ENCODE assay signal across 8 cellular contexts in the genomic region with DNA sequence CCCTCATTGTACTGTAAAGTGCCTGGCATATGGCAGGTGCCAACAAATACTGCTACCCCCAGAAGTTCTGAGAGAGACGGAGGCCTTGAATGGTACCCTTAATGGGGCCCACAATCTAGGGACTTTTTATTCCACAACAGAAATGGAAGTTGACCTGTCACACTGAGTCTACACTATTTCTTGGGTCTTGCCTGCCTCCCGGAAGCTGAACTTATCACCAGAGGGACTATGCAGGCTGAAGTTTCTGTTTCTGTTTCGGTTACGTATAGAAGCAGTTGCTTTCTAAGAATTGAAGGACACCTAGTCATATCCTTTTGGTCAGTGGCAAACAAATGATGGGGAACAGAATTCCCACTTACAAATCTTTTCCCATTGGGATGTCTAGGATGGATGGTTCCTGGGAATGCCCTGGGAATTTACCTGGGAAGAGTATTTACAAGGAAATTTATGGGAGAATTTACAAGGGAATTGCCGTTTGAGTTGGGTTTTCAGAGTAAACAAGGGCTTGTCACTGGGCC.
DNase-seq lines count a peak whose midpoint lies in the region; ATAC-seq, FAIRE-seq and TF ChIP-seq lines count a peak whose summit lies in the region.

No MANE protein-coding gene starts in this region.

- TF ChIP-seq CTCF in GM12878 (IDR thresholded peaks at IDR 0.05 in 2 of 3, conservative IDR thresholded peaks at IDR 0.05 in 1 of 3; ENCODE audit: control insufficient read depth in 2 of 3, extremely low read depth in 1 of 3, insufficient read depth in 1 of 3, low read depth in 3 of 3, low read length in 3 of 3) (no peak), upper lobe of left lung (IDR thresholded peaks at IDR 0.05) (no peak)

- CTCF ChIA-PET in GM12878 (lab: Yijun Ruan, JAX): interaction anchor here (0.9 to 3.8 kb wide), 8 partner anchors 13 to 133 kb away, joined by 3 to 20 read pairs (median 3); no protein-coding TSS in a partner anchor

- RAD21 ChIA-PET in GM12878 (lab: Charles Lee; ENCODE audit: unreplicated experiment): interaction anchor here (1.0 to 4.0 kb wide), 4 partner anchors 19 to 165 kb away, joined by 5 to 30 read pairs (median 10); a partner anchor contains a TSS

- SMC1A ChIA-PET in GM12878 (lab: Charles Lee; ENCODE audit: uncharacterized antibody, unreplicated experiment): interaction anchor here (0.7 to 4.1 kb wide), 10 partner anchors 9 to 130 kb away, joined by 3 to 26 read pairs (median 6); a partner anchor contains a TSS

- ATAC-seq in GM21381 (IDR thresholded peaks at IDR 0.05; ENCODE audit: unreplicated experiment): peak; percentile 66
- peak; percentile 69 for ATAC-seq in HG03575 (IDR thresholded peaks at IDR 0.05; ENCODE audit: extremely low read depth, insufficient number of reproducible peaks, low FRiP score, unreplicated experiment)
- peak; percentile 77 for ATAC-seq in GM12878
- ATAC-seq in upper lobe of left lung (ENCODE audit: low FRiP score in 2 of 2): no peak

- peak; percentile 64 to 65; a peak in 2 of 4 replicates for TF ChIP-seq EP300 in GM12878 (IDR thresholded peaks at IDR 0.05; ENCODE audit: borderline replicate concordance in 1 of 2, control insufficient read depth in 1 of 2, low read depth in 2 of 2, low read length in 2 of 2)
- peak in 1 of 4 donors; percentile 37 for TF ChIP-seq EP300 in upper lobe of left lung (IDR thresholded peaks at IDR 0.05)

- H4K20me1 ChIP-seq in GM12878 (ENCODE audit: control insufficient read depth, insufficient read depth): no peaks in the 10 kb centered on the region

- 3% methylated on average over 5 of the region's 5 CpGs for WGBS in GM12878 (ENCODE audit: insufficient coverage, insufficient replicate concordance, low lambda C conversion rate, missing lambda C conversion rate)
- WGBS in upper lobe of left lung, 2 donors: 46 to 47% methylated on average over 5 of the region's 5 CpGs

- intact Hi-C loops in GM12878 (cut with micrococcal nuclease; ENCODE audit: unreplicated experiment): loop anchor here (2.0 kb wide), 1 partner anchor 130 kb away; a partner anchor contains a TSS

- H3K27me3 ChIP-seq in GM12878 (replicated peaks in 1 of 2; ENCODE audit: control insufficient read depth in 2 of 2, insufficient read depth in 2 of 2, low read length in 1 of 2) (no peaks in the 10 kb centered on the region), upper lobe of left lung (no peaks in the 10 kb centered on the region)

- H3K79me2 ChIP-seq in GM12878 (ENCODE audit: control insufficient read depth, insufficient read depth, low read length): no peaks in the 10 kb centered on the region

- H3K4me3 ChIP-seq in GM08714 (ENCODE audit: low read length): peak overlapping the region; percentile 23; the same call in 1 of the 2 replicates
- peak overlapping the region; percentile 39; the same call in 1 of the 2 replicates for H3K4me3 ChIP-seq in GM12878
- no peak overlapping the region for H3K4me3 ChIP-seq in upper lobe of left lung

- peak overlapping the region; percentile 72 for H3K4me2 ChIP-seq in GM12878 (ENCODE audit: control insufficient read depth, insufficient read depth)

- H3K36me3 ChIP-seq in GM12878 (ENCODE audit: control insufficient read depth in 2 of 2, insufficient read depth in 2 of 2, low read length in 1 of 2) (no peaks in the 10 kb centered on the region), upper lobe of left lung (no peaks in the 10 kb centered on the region)

- no peak for TF ChIP-seq RAD21 in GM12878 (IDR thresholded peaks at IDR 0.05; ENCODE audit: insufficient read depth, low read depth, low read length)

- H3K27ac ChIP-seq in GM12878 (ENCODE audit: control insufficient read depth, insufficient read depth) (peak overlapping the region; percentile 86), upper lobe of left lung (peak overlapping the region; percentile 36 to 83 (median 76))

- peak overlapping the region; percentile 55 for H3K9ac ChIP-seq in GM12878 (ENCODE audit: control insufficient read depth, insufficient read depth, low read length)

- BruUV-seq in GM12878 (replicated peaks; lab: Mats Ljungman, UMichigan): no TSS peak

- POLR2A ChIA-PET in GM12878 (lab: Charles Lee): interaction anchor here (0.7 to 3.6 kb wide), 7 partner anchors 12 to 132 kb away, joined by 3 to 22 read pairs (median 4); a partner anchor contains a TSS

- TF ChIP-seq POLR2A in GM12878 (IDR thresholded peaks at IDR 0.05; ENCODE audit: low read depth, low read length) (no peak), upper lobe of left lung (IDR thresholded peaks at IDR 0.05) (no peak)

- H3K4me1 ChIP-seq in GM12878 (ENCODE audit: control insufficient read depth, insufficient read depth, low read length) (peaks cover 46% of the 10 kb centered on the region), upper lobe of left lung (peaks cover 46 to 78% (median 59%) of the 10 kb centered on the region in 4 donors)

- peak overlapping the region; percentile 68 for H2AFZ ChIP-seq in GM12878 (ENCODE audit: control insufficient read depth, low read depth, low read length)

- peak; percentile 98 for FAIRE-seq in GM12878 (lab: Jason Lieb, UNC)

- in situ Hi-C loops in GM12878 (cut with MboI): no loop called here

- DNase-seq in GM12878 (ENCODE audit: low read depth, low spot score) (peak; percentile 77), upper lobe of left lung (no peak), NCI-H2081 treated with DMSO at 0.1 percent for 48 hours (lab: John Stamatoyannopoulos, UW) (no peak), globus pallidus (ENCODE audit: low spot score) (no peak), cerebellar cortex (ENCODE audit: low spot score) (no peak)

- H3K9me3 ChIP-seq in GM12878 (replicated peaks; ENCODE audit: control insufficient read depth, insufficient read depth, low read length): peaks cover 5% of the 10 kb centered on the region
- peaks cover 0 to 5% (median 2%) of the 10 kb centered on the region in 4 donors for H3K9me3 ChIP-seq in upper lobe of left lung

TF ChIP-seq in GM12878, 131 proteins besides CTCF, POLR2A, EP300 and RAD21 (continues in another document):
- TF ChIP-seq IKZF1 (conservative IDR thresholded peaks at IDR 0.05): peak; percentile 97
- TF ChIP-seq, protein P1, sequence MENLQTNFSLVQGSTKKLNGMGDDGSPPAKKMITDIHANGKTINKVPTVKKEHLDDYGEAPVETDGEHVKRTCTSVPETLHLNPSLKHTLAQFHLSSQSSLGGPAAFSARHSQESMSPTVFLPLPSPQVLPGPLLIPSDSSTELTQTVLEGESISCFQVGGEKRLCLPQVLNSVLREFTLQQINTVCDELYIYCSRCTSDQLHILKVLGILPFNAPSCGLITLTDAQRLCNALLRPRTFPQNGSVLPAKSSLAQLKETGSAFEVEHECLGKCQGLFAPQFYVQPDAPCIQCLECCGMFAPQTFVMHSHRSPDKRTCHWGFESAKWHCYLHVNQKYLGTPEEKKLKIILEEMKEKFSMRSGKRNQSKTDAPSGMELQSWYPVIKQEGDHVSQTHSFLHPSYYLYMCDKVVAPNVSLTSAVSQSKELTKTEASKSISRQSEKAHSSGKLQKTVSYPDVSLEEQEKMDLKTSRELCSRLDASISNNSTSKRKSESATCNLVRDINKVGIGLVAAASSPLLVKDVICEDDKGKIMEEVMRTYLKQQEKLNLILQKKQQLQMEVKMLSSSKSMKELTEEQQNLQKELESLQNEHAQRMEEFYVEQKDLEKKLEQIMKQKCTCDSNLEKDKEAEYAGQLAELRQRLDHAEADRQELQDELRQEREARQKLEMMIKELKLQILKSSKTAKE (IDR thresholded peaks at IDR 0.05; ENCODE audit: low read depth, poor library complexity, severe bottlenecking): peak; percentile 71
- TF ChIP-seq CHD4 (IDR thresholded peaks at IDR 0.05): no peak
- peak; percentile 92; the same call in 1 of the 2 replicates for TF ChIP-seq ASH2L (IDR thresholded peaks at IDR 0.05; ENCODE audit: borderline replicate concordance, low read depth)
- TF ChIP-seq NR2F1 (conservative IDR thresholded peaks at IDR 0.05): peak; percentile 37; the same call in 1 of the 2 replicates
- TF ChIP-seq MXI1 (IDR thresholded peaks at IDR 0.05; ENCODE audit: low read depth, low read length): 0 out of 2 replicates have a peak, but pooled peaks have one; percentile 42
- no peak for TF ChIP-seq ZZZ3 (IDR thresholded peaks at IDR 0.05; ENCODE audit: control insufficient read depth, insufficient read length, low read depth)
- TF ChIP-seq RUNX3 (IDR thresholded peaks at IDR 0.05; ENCODE audit: low read length): peak; percentile 27; the same call in 1 of the 2 replicates
- no peak for TF ChIP-seq NR2C1 (IDR thresholded peaks at IDR 0.05)
- TF ChIP-seq NR2C2 (IDR thresholded peaks at IDR 0.05; ENCODE audit: borderline replicate concordance, control insufficient read depth, insufficient read length, low read depth): no peak
- peak; percentile 54; the same call in 1 of the 2 replicates for TF ChIP-seq MTA2 (IDR thresholded peaks at IDR 0.05; ENCODE audit: low read depth)
- TF ChIP-seq IRF4 (IDR thresholded peaks at IDR 0.05; ENCODE audit: low read depth, low read length): peak; percentile 51; the same call in 1 of the 2 replicates
- TF ChIP-seq, protein P2, sequence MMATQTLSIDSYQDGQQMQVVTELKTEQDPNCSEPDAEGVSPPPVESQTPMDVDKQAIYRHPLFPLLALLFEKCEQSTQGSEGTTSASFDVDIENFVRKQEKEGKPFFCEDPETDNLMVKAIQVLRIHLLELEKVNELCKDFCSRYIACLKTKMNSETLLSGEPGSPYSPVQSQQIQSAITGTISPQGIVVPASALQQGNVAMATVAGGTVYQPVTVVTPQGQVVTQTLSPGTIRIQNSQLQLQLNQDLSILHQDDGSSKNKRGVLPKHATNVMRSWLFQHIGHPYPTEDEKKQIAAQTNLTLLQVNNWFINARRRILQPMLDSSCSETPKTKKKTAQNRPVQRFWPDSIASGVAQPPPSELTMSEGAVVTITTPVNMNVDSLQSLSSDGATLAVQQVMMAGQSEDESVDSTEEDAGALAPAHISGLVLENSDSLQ (IDR thresholded peaks at IDR 0.05): peak; percentile 64
- TF ChIP-seq, protein P3, sequence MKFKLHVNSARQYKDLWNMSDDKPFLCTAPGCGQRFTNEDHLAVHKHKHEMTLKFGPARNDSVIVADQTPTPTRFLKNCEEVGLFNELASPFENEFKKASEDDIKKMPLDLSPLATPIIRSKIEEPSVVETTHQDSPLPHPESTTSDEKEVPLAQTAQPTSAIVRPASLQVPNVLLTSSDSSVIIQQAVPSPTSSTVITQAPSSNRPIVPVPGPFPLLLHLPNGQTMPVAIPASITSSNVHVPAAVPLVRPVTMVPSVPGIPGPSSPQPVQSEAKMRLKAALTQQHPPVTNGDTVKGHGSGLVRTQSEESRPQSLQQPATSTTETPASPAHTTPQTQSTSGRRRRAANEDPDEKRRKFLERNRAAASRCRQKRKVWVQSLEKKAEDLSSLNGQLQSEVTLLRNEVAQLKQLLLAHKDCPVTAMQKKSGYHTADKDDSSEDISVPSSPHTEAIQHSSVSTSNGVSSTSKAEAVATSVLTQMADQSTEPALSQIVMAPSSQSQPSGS (IDR thresholded peaks at IDR 0.05; ENCODE audit: low read length): peak; percentile 46; the same call in 1 of the 2 replicates
- TF ChIP-seq EED (IDR thresholded peaks at IDR 0.05; ENCODE audit: low read depth): peak; percentile 94
- TF ChIP-seq YBX1 (IDR thresholded peaks at IDR 0.05): no peak
- TF ChIP-seq KDM1A (IDR thresholded peaks at IDR 0.05; ENCODE audit: borderline replicate concordance): no peak

Comparison
In these comparisons a context has a peak if more than half of its experiments do, and no peak if none do; other contexts are left out.
1. H3K4me3 ChIP-seq: peak in GM08714 (single experiment) and GM12878 (single experiment); none in upper lobe of left lung (0 of 4).
2. ATAC-seq: peak in GM21381 (single experiment), HG03575 (single experiment) and GM12878 (single experiment); none in upper lobe of left lung (0 of 2).